Comparison of ENCODE assay signal across 25 cellular contexts in genomic region chr3:47889001-47889757, GRCh38.
A peak's percentile ranks its signal among the peaks of the same experiment; 100 is the strongest.
DNase-seq lines count a peak whose midpoint lies in the region; ATAC-seq and TF ChIP-seq lines count a peak whose summit lies in the region.
"Had no signal": no experiment of that assay in that cellular context is flagged by ENCODE, and none has a peak within 500 bp of the region (broad histone marks: within the 10 kb centered on the region; RNA-seq: fewer than 3 reads in every experiment).

No MANE protein-coding gene starts in this region.

- H3K27me3 ChIP-seq in heart left ventricle (no peaks in the 10 kb centered on the region), iPS-20b (ENCODE audit: insufficient read depth, low read length) (no peaks in the 10 kb centered on the region)
- H3K27me3 ChIP-seq: foreskin keratinocyte, Peyer's patch, SJSA1, upper lobe of right lung had no signal

- no peak for TF ChIP-seq POLR2A in heart left ventricle (IDR thresholded peaks at IDR 0.05)

- peaks cover 0 to 17% (median 13%) of the 10 kb centered on the region in 5 experiments for H3K9me3 Mint-ChIP-seq in brain
- H3K9me3 Mint-ChIP-seq in stimulated activated effector memory CD8-positive, alpha-beta T cell treated with anti-CD3 and anti-CD28 coated beads, Interleukin-12 subunit alpha, Interleukin-12 subunit beta, amount 100 ng/mL, for 72 hours = no peaks in the 10 kb centered on the region
- H3K9me3 Mint-ChIP-seq: activated naive CD4-positive, alpha-beta T cell treated with anti-CD3 and anti-CD28 coated beads, Interleukin-2, amount 10 ng/mL, durations not matched to agents 7 days and 5 days; natural killer cell treated with Interleukin-12 subunit alpha and Interleukin-12 subunit beta and Interleukin-15 and Interleukin-18, amount 100 ng/mL, for 72 hours had no signal

- no peaks in the 10 kb centered on the region for H3K27me3 Mint-ChIP-seq in brain
- H3K27me3 Mint-ChIP-seq: activated naive CD4-positive, alpha-beta T cell treated with anti-CD3 and anti-CD28 coated beads, Interleukin-2, amount 10 ng/mL, durations not matched to agents 7 days and 5 days; B cell; natural killer cell treated with Interleukin-12 subunit alpha and Interleukin-12 subunit beta and Interleukin-15 and Interleukin-18, amount 100 ng/mL, for 72 hours had no signal

- H3K9me3 ChIP-seq in heart left ventricle = peaks cover 0 to 5% (median 0%) of the 10 kb centered on the region in 12 donors
- no peaks in the 10 kb centered on the region for H3K9me3 ChIP-seq in iPS-20b (ENCODE audit: insufficient read depth, low read depth, low read length)
- H3K9me3 ChIP-seq: A549, Peyer's patch, SJSA1, upper lobe of right lung had no signal

- H3K36me3 Mint-ChIP-seq in brain = peaks cover 50% of the 10 kb centered on the region
- peaks cover 78% of the 10 kb centered on the region for H3K36me3 Mint-ChIP-seq in stimulated activated effector memory CD8-positive, alpha-beta T cell treated with anti-CD3 and anti-CD28 coated beads, Interleukin-12 subunit alpha, Interleukin-12 subunit beta, amount 100 ng/mL, for 72 hours
- H3K36me3 Mint-ChIP-seq: natural killer cell treated with Interleukin-12 subunit alpha and Interleukin-12 subunit beta and Interleukin-15 and Interleukin-18, amount 100 ng/mL, for 72 hours had no signal

- DNase-seq in heart left ventricle = no peak
- DNase-seq in Right ventricle myocardium superior = no peak
- no peak for DNase-seq in stimulated activated effector memory CD8-positive, alpha-beta T cell treated with anti-CD3 and anti-CD28 coated beads, Interleukin-12 subunit alpha, Interleukin-12 subunit beta, amount 100 ng/mL, for 72 hours (ENCODE audit: low spot score in 2 of 2)
- DNase-seq in NCI-H2107 treated with DMSO at 0.1 percent for 48 hours (lab: John Stamatoyannopoulos, UW; ENCODE audit: unreplicated experiment) = no peak
- DNase-seq in DMS153 treated with DMSO at 0.1 percent for 48 hours (lab: John Stamatoyannopoulos, UW; ENCODE audit: unreplicated experiment) = no peak
- DNase-seq: activated CD4-positive, alpha-beta T cell treated with anti-CD3 and anti-CD28 coated beads for 4 hours; activated naive CD4-positive, alpha-beta T cell treated with anti-CD3 and anti-CD28 coated beads, Interleukin-2, amount 10 ng/mL, durations not matched to agents 7 days and 5 days; amniotic stem cell; DMS79; erythroblast; foreskin keratinocyte; GM23248; KBM-7; NCI-H146; NCI-H69; Peyer's patch; stimulated activated CD8-positive, alpha-beta memory T cell treated with anti-CD3 and anti-CD28 coated beads, Interleukin-4, amount 100 ng/mL, for 48 hours; upper lobe of right lung had no signal

- H3K4me3 ChIP-seq in heart left ventricle (no peak overlapping the region), iPS-20b (ENCODE audit: low read length) (no peak overlapping the region)
- H3K4me3 ChIP-seq: A549, GM23248, Peyer's patch, SJSA1, upper lobe of right lung had no signal

- 78 to 80% (median 80%) methylated on average over 4 of the region's 4 CpGs for WGBS in heart left ventricle, 4 donors

- H3K4me1 Mint-ChIP-seq in brain = peaks cover 91% of the 10 kb centered on the region
- H3K4me1 Mint-ChIP-seq in stimulated activated effector memory CD8-positive, alpha-beta T cell treated with anti-CD3 and anti-CD28 coated beads, Interleukin-12 subunit alpha, Interleukin-12 subunit beta, amount 100 ng/mL, for 72 hours = peaks cover 5% of the 10 kb centered on the region

- H3K27ac Mint-ChIP-seq in brain = peak overlapping the region; percentile 92 to 100 (median 96)
- H3K27ac Mint-ChIP-seq in stimulated activated effector memory CD8-positive, alpha-beta T cell treated with anti-CD3 and anti-CD28 coated beads, Interleukin-12 subunit alpha, Interleukin-12 subunit beta, amount 100 ng/mL, for 72 hours = peak overlapping the region; percentile 40
- H3K27ac Mint-ChIP-seq: activated naive CD4-positive, alpha-beta T cell treated with anti-CD3 and anti-CD28 coated beads, Interleukin-2, amount 10 ng/mL, durations not matched to agents 7 days and 5 days; B cell; natural killer cell treated with Interleukin-12 subunit alpha and Interleukin-12 subunit beta and Interleukin-15 and Interleukin-18, amount 100 ng/mL, for 72 hours had no signal

- H3K9ac ChIP-seq in iPS-20b (ENCODE audit: low read depth, low read length) = peak overlapping the region; percentile 73; the same call in 1 of the 2 replicates
- H3K9ac ChIP-seq: GM23248 had no signal

- H3K36me3 ChIP-seq in heart left ventricle (peaks cover 0 to 57% (median 46%) of the 10 kb centered on the region in 9 donors), iPS-20b (ENCODE audit: insufficient read depth, low read depth, low read length) (peaks cover 19% of the 10 kb centered on the region)

- H3K27ac ChIP-seq in heart left ventricle = peak overlapping the region in 8 of 12 donors; percentile 37 to 85 (median 74)
- H3K27ac ChIP-seq in iPS-20b (ENCODE audit: low read length) = peak overlapping the region; percentile 14
- H3K27ac ChIP-seq: A549, foreskin keratinocyte, GM23248, SJSA1 had no signal

- TF ChIP-seq CTCF in heart left ventricle (IDR thresholded peaks at IDR 0.05) (no peak), brain (conservative IDR thresholded peaks at IDR 0.05) (no peak)

- ATAC-seq in heart left ventricle = no peak
- no peak for ATAC-seq in Right ventricle myocardium superior (ENCODE audit: poor library complexity)
- ATAC-seq in stimulated activated effector memory CD8-positive, alpha-beta T cell treated with anti-CD3 and anti-CD28 coated beads, Interleukin-12 subunit alpha, Interleukin-12 subunit beta, amount 100 ng/mL, for 72 hours = no peak
- ATAC-seq in HG03159 (IDR thresholded peaks at IDR 0.05; ENCODE audit: unreplicated experiment) = no peak
- ATAC-seq: A549; foreskin keratinocyte; natural killer cell treated with Interleukin-12 subunit alpha and Interleukin-12 subunit beta and Interleukin-15 and Interleukin-18, amount 100 ng/mL, for 72 hours; upper lobe of right lung had no signal

- peak overlapping the region; percentile 79 to 95 (median 89) for H3K4me3 Mint-ChIP-seq in brain
- H3K4me3 Mint-ChIP-seq in stimulated activated effector memory CD8-positive, alpha-beta T cell treated with anti-CD3 and anti-CD28 coated beads, Interleukin-12 subunit alpha, Interleukin-12 subunit beta, amount 100 ng/mL, for 72 hours = no peak overlapping the region
- H3K4me3 Mint-ChIP-seq: activated naive CD4-positive, alpha-beta T cell treated with anti-CD3 and anti-CD28 coated beads, Interleukin-2, amount 10 ng/mL, durations not matched to agents 7 days and 5 days; B cell; natural killer cell treated with Interleukin-12 subunit alpha and Interleukin-12 subunit beta and Interleukin-15 and Interleukin-18, amount 100 ng/mL, for 72 hours had no signal

- intact Hi-C loops in heart left ventricle (cut with DNase I) = no loop called here
- intact Hi-C loops in Right ventricle myocardium superior (cut with DNase I) = no loop called here

- peaks cover 7 to 75% (median 50%) of the 10 kb centered on the region in 12 donors for H3K4me1 ChIP-seq in heart left ventricle
- H3K4me1 ChIP-seq in iPS-20b (ENCODE audit: insufficient read depth, low read length) = peaks cover 42% of the 10 kb centered on the region; the same call in 1 of the 2 replicates
- H3K4me1 ChIP-seq: A549, foreskin keratinocyte, Peyer's patch, SJSA1, upper lobe of right lung had no signal
